ENCODE assay signal across 8 cellular contexts in genomic region chr17:4946312-4946976, GRCh38. TPM values are rescaled to one million over a fixed set of nuclear protein-coding genes. Genes with fewer than 3 reads are reported as not detected.
DNase-seq lines count a peak whose midpoint lies in the region; ATAC-seq and TF ChIP-seq lines count a peak whose summit lies in the region.

No MANE protein-coding gene starts in this region.

- H3K4me1 ChIP-seq in SJCRH30 (peaks cover 12% of the 10 kb centered on the region), esophagus muscularis mucosa (peaks cover 49 to 85% (median 78%) of the 10 kb centered on the region in 4 donors), psoas muscle (peaks cover 36% of the 10 kb centered on the region)

- DNase-seq in GM12865 (ENCODE audit: low read depth), result peak; percentile 58
- DNase-seq in SJCRH30, result no peak
- DNase-seq in esophagus muscularis mucosa (ENCODE audit: extremely low spot score), result no peak
- DNase-seq in psoas muscle, result no peak
- no peak for DNase-seq in medulla oblongata (ENCODE audit: extremely low spot score)
- DNase-seq in T-helper 9 cell, result no peak
- no peak for DNase-seq in mucosa of gallbladder (ENCODE audit: low spot score)

- 24% methylated on average over 12 of the region's 16 CpGs for WGBS in esophagus muscularis mucosa
- WGBS in psoas muscle, 3 donors, result 19 to 27% (median 20%) methylated on average over 16 of the region's 16 CpGs

- no peak for TF ChIP-seq EP300 in esophagus muscularis mucosa (IDR thresholded peaks at IDR 0.05)

- no peaks in the 10 kb centered on the region for H3K9me3 ChIP-seq in SJCRH30 (replicated peaks)
- peaks cover 0 to 2% (median 0%) of the 10 kb centered on the region in 4 donors for H3K9me3 ChIP-seq in esophagus muscularis mucosa
- no peaks in the 10 kb centered on the region for H3K9me3 ChIP-seq in psoas muscle

- TF ChIP-seq CTCF in GM12865 (IDR thresholded peaks at IDR 0.05; ENCODE audit: insufficient read depth, low read depth, low read length, missing control alignments) (no peak), esophagus muscularis mucosa (IDR thresholded peaks at IDR 0.05) (no peak), psoas muscle (IDR thresholded peaks at IDR 0.05) (no peak)

- peaks cover 40% of the 10 kb centered on the region for H3K36me3 ChIP-seq in SJCRH30
- H3K36me3 ChIP-seq in esophagus muscularis mucosa, result peaks cover 17 to 57% (median 50%) of the 10 kb centered on the region in 4 donors
- H3K36me3 ChIP-seq in psoas muscle (ENCODE audit: insufficient read depth in 1 of 2, low read depth in 1 of 2), result peaks cover 0 to 51% of the 10 kb centered on the region in 2 donors

- H3K4me3 ChIP-seq in GM12865 (ENCODE audit: low read depth, low read length) (peak overlapping the region; percentile 81), SJCRH30 (peak overlapping the region; percentile 96), esophagus muscularis mucosa (peak overlapping the region; percentile 87 to 100 (median 100)), psoas muscle (peak overlapping the region; percentile 97)

- ATAC-seq in psoas muscle (no peak), GM21390 (IDR thresholded peaks at IDR 0.05; ENCODE audit: unreplicated experiment) (no peak)

- TF ChIP-seq POLR2A in esophagus muscularis mucosa (IDR thresholded peaks at IDR 0.05; ENCODE audit: low read depth), result no peak

- intact Hi-C loops in esophagus muscularis mucosa (cut with DNase I) (no loop called here), psoas muscle (cut with DNase I) (no loop called here)

- H3K27me3 ChIP-seq in SJCRH30 (no peaks in the 10 kb centered on the region), esophagus muscularis mucosa (no peaks in the 10 kb centered on the region), psoas muscle (ENCODE audit: insufficient read depth in 3 of 3, low read length in 2 of 3) (no peaks in the 10 kb centered on the region)

- H3K27ac ChIP-seq in SJCRH30 (peak overlapping the region; percentile 98), esophagus muscularis mucosa (replicated peaks in 1 of 4) (peak overlapping the region; percentile 94 to 100 (median 98)), psoas muscle (peak overlapping the region; percentile 96)

RNA-seq across cellular contexts. Expression of gene PFN1, which starts 1.9 kb away (rescaled TPM):
- 1,061 and 1,115 TPM in 2 replicates for total RNA-seq in SJCRH30 (2014; rRNA removed; shearing (Covaris generic))
- 1,000 to 10,000 TPM; 1,019 to 1,635 (median 1,341) TPM for total RNA-seq in esophagus muscularis mucosa
- total RNA-seq in psoas muscle, result 100 to 1,000 TPM; 149 to 253 (median 205) TPM
- 1,000 to 10,000 TPM in 1 of 3 donors, 100 to 1,000 TPM in 2; 220 to 1,518 (median 312) TPM for polyA plus RNA-seq in psoas muscle
- 484 TPM for total RNA-seq in mucosa of gallbladder

RNA-seq across cellular contexts. Expression of gene ENO3, which starts 4.5 kb away (rescaled TPM):
- 124 and 129 TPM in 2 replicates for total RNA-seq in SJCRH30 (2014; rRNA removed; shearing (Covaris generic))
- 1 to 10 TPM; 1.2 to 7.2 (median 2.1) TPM for total RNA-seq in esophagus muscularis mucosa
- total RNA-seq in psoas muscle, result 1,000 to 10,000 TPM; 2,251 to 3,238 (median 2,533) TPM
- polyA plus RNA-seq in psoas muscle, result 1,000 to 10,000 TPM; 1,126 to 5,696 (median 4,322) TPM
- 7.5 TPM for total RNA-seq in mucosa of gallbladder

RNA-seq across cellular contexts. Expression of gene RNF167, which starts 6.4 kb away (rescaled TPM):
- 35.7 and 38.7 TPM in 2 replicates for total RNA-seq in SJCRH30 (2014; rRNA removed; shearing (Covaris generic))
- total RNA-seq in esophagus muscularis mucosa (10 to 100 TPM; 59.8 to 96.3 (median 69.5) TPM), psoas muscle (10 to 100 TPM; 85.1 to 96.3 (median 87.3) TPM), mucosa of gallbladder (140 TPM)
- 100 to 1,000 TPM in 1 of 3 donors, 10 to 100 TPM in 2; 85.7 to 151 (median 100.0) TPM for polyA plus RNA-seq in psoas muscle

RNA-seq across cellular contexts. Expression of gene SLC25A11, which starts 6.6 kb away (rescaled TPM):
- total RNA-seq in SJCRH30 (2014; rRNA removed; shearing (Covaris generic)), result 43.9 and 45.3 TPM in 2 replicates
- total RNA-seq in esophagus muscularis mucosa (10 to 100 TPM; 38.8 to 73.4 (median 55.5) TPM), psoas muscle (100 to 1,000 TPM in 3 of 4 donors, 10 to 100 TPM in 1; 97.1 to 225 (median 143) TPM), mucosa of gallbladder (68.9 TPM)
- polyA plus RNA-seq in psoas muscle, result 100 to 1,000 TPM; 125 to 163 (median 128) TPM

RNA-seq across cellular contexts. Expression of gene GP1BA, which starts 14.4 kb away (rescaled TPM):
- not detected in 2 replicates for total RNA-seq in SJCRH30 (2014; rRNA removed; shearing (Covaris generic))
- total RNA-seq in esophagus muscularis mucosa, result under 1 TPM in 1 of 4 donors, not detected in 3; 0.33 TPM
- under 1 TPM in 1 of 4 donors, not detected in 3; 0.10 TPM for total RNA-seq in psoas muscle
- polyA plus RNA-seq in psoas muscle, result under 1 TPM in 2 of 3 donors, not detected in 1; 0.04 to 0.05 TPM
- total RNA-seq in mucosa of gallbladder, result not detected

Comparison
In these comparisons a context has a peak if more than half of its experiments do, and no peak if none do; other contexts are left out.
1. RNA of gene ENO3, which starts 4.5 kb away (total RNA-seq): 2,251 to 3,238 TPM in psoas muscle; 124 to 129 TPM in SJCRH30, 7.5 TPM in mucosa of gallbladder (single experiment) and 1.2 to 7.2 TPM in esophagus muscularis mucosa; every median in the first group is over 10 times any median in the second.
2. Peak in every context shown above with its lines, with median percentiles within 50 percentile points of each other: H3K4me3 ChIP-seq and H3K27ac ChIP-seq.